ENCODE assay signal across 19 cellular contexts in genomic region chr2:64930159-64930558, GRCh38.
"Had no signal": no experiment of that assay in that cellular context is flagged by ENCODE, and none has a peak within 500 bp of the region (broad histone marks: within the 10 kb centered on the region; RNA-seq: fewer than 3 reads in every experiment).

No MANE protein-coding gene starts in this region.

- H3K4me3 ChIP-seq: left ventricle myocardium inferior, prostate gland, right atrium auricular region, transverse colon, vagina had no signal

- H3K27ac Mint-ChIP-seq: activated CD4-positive, alpha-beta memory T cell treated with anti-CD3 and anti-CD28 coated beads, Interleukin-2, amount 10 ng/mL, durations not matched to agents 7 days and 5 days; activated CD8-positive, alpha-beta memory T cell treated with anti-CD3 and anti-CD28 coated beads, Interleukin-2, amount 10 ng/mL, durations not matched to agents 7 days and 5 days; activated naive CD8-positive, alpha-beta T cell; dendritic cell treated with granulocyte-macrophage colony-stimulating factor and Interleukin-4, amounts not matched to agents 40 ng/mL and 50 ng/mL, for 4 days; immature natural killer cell had no signal

- H3K9me3 ChIP-seq: prostate gland, vagina had no signal

- H3K4me3 Mint-ChIP-seq: activated CD4-positive, alpha-beta memory T cell treated with anti-CD3 and anti-CD28 coated beads, Interleukin-2, amount 10 ng/mL, durations not matched to agents 7 days and 5 days; activated CD8-positive, alpha-beta memory T cell treated with anti-CD3 and anti-CD28 coated beads, Interleukin-2, amount 10 ng/mL, durations not matched to agents 7 days and 5 days; activated naive CD8-positive, alpha-beta T cell; dendritic cell treated with granulocyte-macrophage colony-stimulating factor and Interleukin-4, amounts not matched to agents 40 ng/mL and 50 ng/mL, for 4 days; immature natural killer cell; stimulated activated naive CD8-positive, alpha-beta T cell treated with anti-CD3 and anti-CD28 coated beads, Interleukin-15, Interleukin-2, amounts not matched to agents 100 ng/mL and 50 ng/mL, for 24 hours had no signal

- H3K36me3 ChIP-seq: left ventricle myocardium inferior, prostate gland, right atrium auricular region, transverse colon, vagina had no signal

- H3K27ac ChIP-seq: left ventricle myocardium inferior, prostate gland, right atrium auricular region, vagina had no signal

- H3K27me3 ChIP-seq: right atrium auricular region, transverse colon, vagina had no signal

- H3K4me1 Mint-ChIP-seq: activated CD8-positive, alpha-beta memory T cell treated with anti-CD3 and anti-CD28 coated beads, Interleukin-2, amount 10 ng/mL, durations not matched to agents 7 days and 5 days had no signal

- H3K36me3 Mint-ChIP-seq: activated naive CD8-positive, alpha-beta T cell had no signal

- H3K27me3 Mint-ChIP-seq: activated naive CD8-positive, alpha-beta T cell; dendritic cell treated with granulocyte-macrophage colony-stimulating factor and Interleukin-4, amounts not matched to agents 40 ng/mL and 50 ng/mL, for 4 days; stimulated activated naive CD8-positive, alpha-beta T cell treated with anti-CD3 and anti-CD28 coated beads, Interleukin-15, Interleukin-2, amounts not matched to agents 100 ng/mL and 50 ng/mL, for 24 hours had no signal

- H3K9me3 Mint-ChIP-seq: immature natural killer cell had no signal

- ATAC-seq: activated CD8-positive, alpha-beta memory T cell treated with anti-CD3 and anti-CD28 coated beads, Interleukin-2, amount 10 ng/mL, durations not matched to agents 7 days and 5 days; esophagus mucosa had no signal

- H3K4me1 ChIP-seq: left ventricle myocardium inferior, prostate gland, right atrium auricular region, vagina had no signal

- DNase-seq: activated CD4-positive, alpha-beta memory T cell treated with anti-CD3 and anti-CD28 coated beads, Interleukin-2, amount 10 ng/mL, durations not matched to agents 7 days and 5 days; activated CD4-positive, alpha-beta T cell treated with anti-CD3 and anti-CD28 coated beads for 4 hours; activated CD8-positive, alpha-beta memory T cell treated with anti-CD3 and anti-CD28 coated beads, Interleukin-2, amount 10 ng/mL, durations not matched to agents 7 days and 5 days; effector CD8-positive, alpha-beta T cell; immature natural killer cell; kidney glomerular epithelial cell; left ventricle myocardium inferior; mammary epithelial cell; occipital lobe; stimulated activated CD4-positive, alpha-beta T cell treated with anti-CD3 and anti-CD28 coated beads, Interleukin-2, amount 100 ng/mL, for 24 hours; transverse colon had no signal

- FAIRE-seq: TTC549 had no signal
